In genomic region chr12:110022980-110023633, GRCh38 we compare ENCODE assay signal across 12 cellular contexts. TPM values are rescaled to one million over a fixed set of nuclear protein-coding genes. Genes with fewer than 3 reads are reported as not detected.
A peak's percentile ranks its signal among the peaks of the same experiment; 100 is the strongest.
DNase-seq lines count a peak whose midpoint lies in the region; ATAC-seq and TF ChIP-seq lines count a peak whose summit lies in the region.
"Had no signal": no experiment of that assay in that cellular context is flagged by ENCODE, and none has a peak within 500 bp of the region (broad histone marks: within the 10 kb centered on the region; RNA-seq: fewer than 3 reads in every experiment).

No MANE protein-coding gene starts in this region.

- TF ChIP-seq CTCF in ascending aorta (IDR thresholded peaks at IDR 0.05) (no peak), gastroesophageal sphincter (IDR thresholded peaks at IDR 0.05) (no peak), upper lobe of right lung (IDR thresholded peaks at IDR 0.05) (no peak)

- H3K36me3 Mint-ChIP-seq in activated naive CD8-positive, alpha-beta T cell, result peaks cover under 1% of the 10 kb centered on the region
- peaks cover 42% of the 10 kb centered on the region for H3K36me3 Mint-ChIP-seq in activated naive CD8-positive, alpha-beta T cell treated with anti-CD3 and anti-CD28 coated beads, Interleukin-2, amount 50 U/mL, for 24 hours (ENCODE audit: low read depth)

- no peaks in the 10 kb centered on the region for H3K27me3 ChIP-seq in ascending aorta
- H3K27me3 ChIP-seq in gastroesophageal sphincter, result no peaks in the 10 kb centered on the region
- no peaks in the 10 kb centered on the region for H3K27me3 ChIP-seq in upper lobe of right lung

- TF ChIP-seq EP300 in gastroesophageal sphincter (IDR thresholded peaks at IDR 0.05), result no peak

- H3K27me3 Mint-ChIP-seq in activated naive CD8-positive, alpha-beta T cell, result no peaks in the 10 kb centered on the region
- no peaks in the 10 kb centered on the region for H3K27me3 Mint-ChIP-seq in activated naive CD8-positive, alpha-beta T cell treated with anti-CD3 and anti-CD28 coated beads, Interleukin-2, amount 50 U/mL, for 24 hours

- intact Hi-C loops in ascending aorta (cut with DNase I), result no loop called here
- intact Hi-C loops in upper lobe of right lung (cut with DNase I), result no loop called here

- H3K4me3 Mint-ChIP-seq in activated naive CD8-positive, alpha-beta T cell, result no peak overlapping the region
- no peak overlapping the region for H3K4me3 Mint-ChIP-seq in activated naive CD8-positive, alpha-beta T cell treated with anti-CD3 and anti-CD28 coated beads, Interleukin-2, amount 50 U/mL, for 24 hours

- no peak overlapping the region for H3K4me3 ChIP-seq in ascending aorta
- H3K4me3 ChIP-seq in gastroesophageal sphincter, result no peak overlapping the region
- H3K4me3 ChIP-seq in upper lobe of right lung, result no peak overlapping the region

- no peak for ATAC-seq in activated naive CD8-positive, alpha-beta T cell treated with anti-CD3 and anti-CD28 coated beads, Interleukin-2, amount 50 U/mL, for 24 hours
- peak; percentile 31 for ATAC-seq in gastroesophageal sphincter
- ATAC-seq in upper lobe of right lung, result peak; percentile 32

- no peaks in the 10 kb centered on the region for H3K9me3 ChIP-seq in ascending aorta
- no peaks in the 10 kb centered on the region for H3K9me3 ChIP-seq in gastroesophageal sphincter
- no peaks in the 10 kb centered on the region for H3K9me3 ChIP-seq in upper lobe of right lung

- no peak for DNase-seq in activated naive CD8-positive, alpha-beta T cell treated with anti-CD3 and anti-CD28 coated beads, Interleukin-2, amount 50 U/mL, for 24 hours
- peak in 1 of 2 donors; percentile 58 for DNase-seq in ascending aorta (ENCODE audit: low spot score in 2 of 2)
- DNase-seq in upper lobe of right lung, result no peak
- no peak for DNase-seq in DMS79 (lab: John Stamatoyannopoulos, UW)
- no peak for DNase-seq in NCI-H1105 (lab: John Stamatoyannopoulos, UW)
- no peak for DNase-seq in mesenteric fat pad (ENCODE audit: low spot score)
- DNase-seq: activated CD8-positive, alpha-beta memory T cell treated with anti-CD3 and anti-CD28 coated beads, Interleukin-2, amount 50 U/mL, for 4 hours; cortex of kidney; islet precursor cell; NCI-H1092 treated with DMSO at 0.1 percent for 48 hours had no signal

- no peaks in the 10 kb centered on the region for H3K9me3 Mint-ChIP-seq in activated naive CD8-positive, alpha-beta T cell (ENCODE audit: low read depth)
- no peaks in the 10 kb centered on the region for H3K9me3 Mint-ChIP-seq in activated naive CD8-positive, alpha-beta T cell treated with anti-CD3 and anti-CD28 coated beads, Interleukin-2, amount 50 U/mL, for 24 hours

- H3K4me1 Mint-ChIP-seq in activated naive CD8-positive, alpha-beta T cell (ENCODE audit: low read depth), result peaks cover 7% of the 10 kb centered on the region
- H3K4me1 Mint-ChIP-seq in activated naive CD8-positive, alpha-beta T cell treated with anti-CD3 and anti-CD28 coated beads, Interleukin-2, amount 50 U/mL, for 24 hours, result peaks cover 5% of the 10 kb centered on the region

- TF ChIP-seq POLR2A in gastroesophageal sphincter (IDR thresholded peaks at IDR 0.05), result no peak

- H3K36me3 ChIP-seq in ascending aorta (peaks cover 43 to 48% of the 10 kb centered on the region in 2 donors), gastroesophageal sphincter (peaks cover 0 to 76% of the 10 kb centered on the region in 2 donors), upper lobe of right lung (peaks cover 82% of the 10 kb centered on the region)

- H3K27ac Mint-ChIP-seq in activated naive CD8-positive, alpha-beta T cell, result peak overlapping the region; percentile 66
- no peak overlapping the region for H3K27ac Mint-ChIP-seq in activated naive CD8-positive, alpha-beta T cell treated with anti-CD3 and anti-CD28 coated beads, Interleukin-2, amount 50 U/mL, for 24 hours

- 49 to 75% methylated on average over 1 to 3 of the region's 5 CpGs for WGBS in gastroesophageal sphincter (ENCODE audit: low coverage in 1 of 2), 2 donors

- H3K27ac ChIP-seq in ascending aorta (peak overlapping the region; percentile 43 to 72), gastroesophageal sphincter (peak overlapping the region; percentile 16 to 71 (median 62)), upper lobe of right lung (no peak overlapping the region)

- peaks cover 0 to 22% of the 10 kb centered on the region in 2 donors for H3K4me1 ChIP-seq in ascending aorta
- H3K4me1 ChIP-seq in gastroesophageal sphincter, result peaks cover 2 to 34% (median 18%) of the 10 kb centered on the region in 3 donors
- peaks cover 17% of the 10 kb centered on the region for H3K4me1 ChIP-seq in upper lobe of right lung

RNA-seq across cellular contexts. Expression of gene ANKRD13A, which starts 23.9 kb away (rescaled TPM):
- total RNA-seq in ascending aorta, result 199 TPM
- total RNA-seq in gastroesophageal sphincter, result 100 to 1,000 TPM; 141 to 182 (median 153) TPM
- 54.0 TPM for total RNA-seq in upper lobe of right lung
- 29.8 TPM for total RNA-seq in mesenteric fat pad

RNA-seq across cellular contexts. Expression of gene C12orf76, which starts 25.2 kb away (rescaled TPM):
- total RNA-seq in ascending aorta (0.96 TPM), gastroesophageal sphincter (10 to 100 TPM in 3 of 4 donors, 1 to 10 TPM in 1; 9.4 to 21.5 (median 11.4) TPM), upper lobe of right lung (25.0 TPM), mesenteric fat pad (6.4 TPM)

RNA-seq across cellular contexts. Expression of gene GIT2, which starts 26.9 kb away (rescaled TPM):
- total RNA-seq in ascending aorta, result 44.9 TPM
- total RNA-seq in gastroesophageal sphincter, result 10 to 100 TPM; 36.8 to 52.8 (median 42.3) TPM
- 52.1 TPM for total RNA-seq in upper lobe of right lung
- 54.2 TPM for total RNA-seq in mesenteric fat pad
